Comparison of ENCODE assay signal across 25 cellular contexts in the genomic region with DNA sequence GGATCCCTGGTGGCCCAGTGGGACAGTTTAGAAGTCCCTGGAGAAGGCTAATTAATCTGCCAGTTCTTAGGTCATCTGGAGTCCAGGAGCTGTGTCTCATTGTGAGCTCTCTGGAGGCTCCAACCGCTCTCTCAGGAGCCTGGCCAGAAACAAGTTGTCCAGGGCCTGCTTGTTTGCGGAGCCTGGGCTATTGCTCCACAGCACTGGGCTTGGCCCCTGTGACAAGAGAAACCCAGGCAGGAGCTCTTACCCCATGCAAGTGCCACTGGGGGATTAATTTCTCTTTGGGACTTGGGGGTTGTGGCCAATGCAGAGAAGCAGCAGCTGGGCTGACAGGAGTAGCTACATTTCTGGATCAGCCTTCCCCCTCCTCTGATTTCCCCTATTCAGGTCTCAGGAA. TPM values are rescaled to one million over a fixed set of nuclear protein-coding genes. Genes with fewer than 3 reads are reported as not detected.
"Had no signal": no experiment of that assay in that cellular context is flagged by ENCODE, and none has a peak within 500 bp of the region (broad histone marks: within the 10 kb centered on the region; RNA-seq: fewer than 3 reads in every experiment).

No MANE protein-coding gene starts in this region.

- H3K36me3 Mint-ChIP-seq: naive B cell; stimulated activated effector memory CD8-positive, alpha-beta T cell treated with anti-CD3 and anti-CD28 coated beads, Interleukin-12 subunit alpha, Interleukin-12 subunit beta, amount 100 ng/mL, for 72 hours had no signal

- H3K4me1 ChIP-seq: tibial nerve had no signal

- H3K36me3 ChIP-seq: cardiac muscle cell, heart right ventricle, tibial nerve had no signal

- ATAC-seq: stimulated activated effector memory CD8-positive, alpha-beta T cell treated with anti-CD3 and anti-CD28 coated beads, Interleukin-12 subunit alpha, Interleukin-12 subunit beta, amount 100 ng/mL, for 72 hours; stimulated activated naive CD8-positive, alpha-beta T cell treated with anti-CD3 and anti-CD28 coated beads, Interleukin-15, amount 100 ng/mL, for 72 hours had no signal

- DNase-seq: activated CD8-positive, alpha-beta memory T cell treated with anti-CD3 and anti-CD28 coated beads, Interleukin-2, amount 50 U/mL, for 48 hours; activated naive CD4-positive, alpha-beta T cell treated with Interleukin-2 at 50 U/mL for 16 hours; activated T-cell treated with anti-CD3 and anti-CD28 coated beads, Interleukin-2, amount 50 U/mL, for 48 hours; amygdala; effector memory CD4-positive, alpha-beta T cell; heart right ventricle; islet precursor cell; left cardiac atrium; naive B cell; small intestine; stimulated activated CD4-positive, alpha-beta T cell treated with anti-CD3 and anti-CD28 coated beads, Interleukin-2, amount 100 ng/mL, for 24 hours; stimulated activated naive CD8-positive, alpha-beta T cell treated with anti-CD3 and anti-CD28 coated beads, Interleukin-15, amount 100 ng/mL, for 72 hours; T-helper 9 cell had no signal

- H3K4me1 Mint-ChIP-seq: naive B cell had no signal

- H3K4me3 ChIP-seq: cardiac muscle cell, heart right ventricle, lung, tibial nerve had no signal

- H3K9me3 Mint-ChIP-seq: stimulated activated naive CD8-positive, alpha-beta T cell treated with anti-CD3 and anti-CD28 coated beads, Interleukin-15, amount 100 ng/mL, for 72 hours had no signal

- H3K4me3 Mint-ChIP-seq: naive B cell; stimulated activated effector memory CD8-positive, alpha-beta T cell treated with anti-CD3 and anti-CD28 coated beads, Interleukin-12 subunit alpha, Interleukin-12 subunit beta, amount 100 ng/mL, for 72 hours; stimulated activated naive CD8-positive, alpha-beta T cell treated with anti-CD3 and anti-CD28 coated beads, Interleukin-15, amount 100 ng/mL, for 72 hours had no signal

- H3K27ac ChIP-seq: cardiac muscle cell, heart right ventricle, tibial nerve had no signal

- H3K9me3 ChIP-seq: heart right ventricle, tibial nerve had no signal

- H3K27me3 ChIP-seq: cardiac muscle cell, heart right ventricle, tibial nerve had no signal

RNA-seq across cellular contexts. Expression of gene TNP1, which starts 24.5 kb away (rescaled TPM):
- total RNA-seq: activated CD8-positive, alpha-beta memory T cell treated with anti-CD3 and anti-CD28 coated beads for 36 hours; cardiac muscle cell; dermis microvascular lymphatic vessel endothelial cell; heart right ventricle; left cardiac atrium; lung; mesenteric fat pad; mucosa of gallbladder; omental fat pad; posterior vena cava; T-helper 1 cell treated with Interleukin-12 subunit alpha and Interleukin-12 subunit beta and Interleukin-4 antibody, amounts not matched to agents 30 ng/mL and 1 ng/mL, for 36 hours; tibial nerve; urinary bladder had no signal
